In genomic region chr19:42201489-42202289, GRCh38 we compare ENCODE assay signal across 8 cellular contexts. TPM values are rescaled to one million over a fixed set of nuclear protein-coding genes. Genes with fewer than 3 reads are reported as not detected.
DNase-seq lines count a peak whose midpoint lies in the region; ATAC-seq and TF ChIP-seq lines count a peak whose summit lies in the region.

No MANE protein-coding gene starts in this region.

- no peaks in the 10 kb centered on the region for H3K27me3 Mint-ChIP-seq in activated naive CD4-positive, alpha-beta T cell treated with anti-CD3 and anti-CD28 coated beads, Interleukin-2, amount 10 ng/mL, durations not matched to agents 7 days and 5 days
- no peaks in the 10 kb centered on the region for H3K27me3 Mint-ChIP-seq in naive thymus-derived CD8-positive, alpha-beta T cell

- DNase-seq in KG1 (lab: John Stamatoyannopoulos, UW) (peak; percentile 41), NCI-H1417 treated with DMSO at 0.1 percent for 48 hours (lab: John Stamatoyannopoulos, UW) (no peak), hepatic stellate cell (ENCODE audit: low spot score) (no peak), NCI-H2196 (lab: John Stamatoyannopoulos, UW; ENCODE audit: unreplicated experiment) (no peak)
- peak; percentile 70 for DNase-seq in activated naive CD4-positive, alpha-beta T cell treated with anti-CD3 and anti-CD28 coated beads, Interleukin-2, amount 10 ng/mL, durations not matched to agents 7 days and 5 days
- peak in 5 of 10 donors; percentile 16 to 46 (median 35) for DNase-seq in naive thymus-derived CD8-positive, alpha-beta T cell

- H3K36me3 Mint-ChIP-seq in activated naive CD4-positive, alpha-beta T cell treated with anti-CD3 and anti-CD28 coated beads, Interleukin-2, amount 10 ng/mL, durations not matched to agents 7 days and 5 days: peaks cover 75% of the 10 kb centered on the region
- H3K36me3 Mint-ChIP-seq in naive thymus-derived CD8-positive, alpha-beta T cell: peaks cover 0 to 66% (median 8%) of the 10 kb centered on the region in 3 donors

- ATAC-seq in naive thymus-derived CD8-positive, alpha-beta T cell: peak; percentile 13 to 16
- no peak for ATAC-seq in HG02970 (IDR thresholded peaks at IDR 0.05; ENCODE audit: low FRiP score, unreplicated experiment)

- peaks cover 86% of the 10 kb centered on the region for H3K4me1 Mint-ChIP-seq in activated naive CD4-positive, alpha-beta T cell treated with anti-CD3 and anti-CD28 coated beads, Interleukin-2, amount 10 ng/mL, durations not matched to agents 7 days and 5 days
- H3K4me1 Mint-ChIP-seq in naive thymus-derived CD8-positive, alpha-beta T cell: peaks cover 54 to 94% (median 86%) of the 10 kb centered on the region in 4 donors

- CTCF ChIA-PET in activated naive CD4-positive, alpha-beta T cell treated with anti-CD3 and anti-CD28 coated beads, Interleukin-2, amount 10 ng/mL, durations not matched to agents 7 days and 5 days (lab: Charles Lee): interaction anchor here (1.3 to 1.7 kb wide), 5 partner anchors 14 to 93 kb away, joined by 3 to 8 read pairs (median 4); no protein-coding TSS in a partner anchor

- H3K4me3 Mint-ChIP-seq in activated naive CD4-positive, alpha-beta T cell treated with anti-CD3 and anti-CD28 coated beads, Interleukin-2, amount 10 ng/mL, durations not matched to agents 7 days and 5 days: peak overlapping the region; percentile 70
- peak overlapping the region; percentile 75 to 89 (median 84) for H3K4me3 Mint-ChIP-seq in naive thymus-derived CD8-positive, alpha-beta T cell

- peak overlapping the region; percentile 31 for H3K4me3 ChIP-seq in GM12875 (ENCODE audit: low read depth, low read length)

- no peaks in the 10 kb centered on the region for H3K9me3 Mint-ChIP-seq in activated naive CD4-positive, alpha-beta T cell treated with anti-CD3 and anti-CD28 coated beads, Interleukin-2, amount 10 ng/mL, durations not matched to agents 7 days and 5 days
- H3K9me3 Mint-ChIP-seq in naive thymus-derived CD8-positive, alpha-beta T cell: no peaks in the 10 kb centered on the region

- POLR2A ChIA-PET in naive thymus-derived CD8-positive, alpha-beta T cell (lab: Charles Lee): interaction anchor here (1.1 to 6.1 kb wide), 5 partner anchors 13 to 81 kb away, joined by 3 to 62 read pairs (median 3); partner anchors contain the start of genes DEDD2 and POU2F2

- H3K27ac Mint-ChIP-seq in activated naive CD4-positive, alpha-beta T cell treated with anti-CD3 and anti-CD28 coated beads, Interleukin-2, amount 10 ng/mL, durations not matched to agents 7 days and 5 days: peak overlapping the region; percentile 95
- H3K27ac Mint-ChIP-seq in naive thymus-derived CD8-positive, alpha-beta T cell: peak overlapping the region; percentile 88 to 97 (median 92)

- TF ChIP-seq CTCF in GM12875 (IDR thresholded peaks at IDR 0.05; ENCODE audit: borderline replicate concordance, insufficient read depth, low read depth, low read length): no peak

RNA-seq across cellular contexts. Expression of gene DEDD2, which starts 15.8 kb away (rescaled TPM):
- total RNA-seq in naive thymus-derived CD8-positive, alpha-beta T cell: 10 to 100 TPM; 56.5 to 58.7 TPM
- polyA plus RNA-seq in naive thymus-derived CD8-positive, alpha-beta T cell: 100 to 1,000 TPM; 117 to 149 (median 133) TPM

RNA-seq across cellular contexts. Expression of gene ZNF526, which starts 18.4 kb away (rescaled TPM):
- total RNA-seq in naive thymus-derived CD8-positive, alpha-beta T cell: 10 to 100 TPM; 16.6 to 20.1 TPM
- 1 to 10 TPM; 3.9 to 8.1 (median 4.5) TPM for polyA plus RNA-seq in naive thymus-derived CD8-positive, alpha-beta T cell

RNA-seq across cellular contexts. Expression of gene GSK3A, which starts 40.7 kb away (rescaled TPM):
- total RNA-seq in naive thymus-derived CD8-positive, alpha-beta T cell: 10 to 100 TPM; 27.1 to 28.1 TPM
- polyA plus RNA-seq in naive thymus-derived CD8-positive, alpha-beta T cell: 10 to 100 TPM in 2 of 3 donors, 1 to 10 TPM in 1; 9.9 to 19.3 (median 12.8) TPM

RNA-seq across cellular contexts. Expression of gene ERF, which starts 53.2 kb away (rescaled TPM):
- 10 to 100 TPM; 41.0 to 47.3 TPM for total RNA-seq in naive thymus-derived CD8-positive, alpha-beta T cell
- 1 to 10 TPM; 2.8 to 6.2 (median 4.6) TPM for polyA plus RNA-seq in naive thymus-derived CD8-positive, alpha-beta T cell

Comparison
In these comparisons a context has a peak if more than half of its experiments do, and no peak if none do; other contexts are left out.
1. DNase-seq: peak in KG1 (single experiment) and activated naive CD4-positive, alpha-beta T cell treated with anti-CD3 and anti-CD28 coated beads, Interleukin-2, amount 10 ng/mL, durations not matched to agents 7 days and 5 days (single experiment); none in NCI-H1417 treated with DMSO at 0.1 percent for 48 hours (single experiment), hepatic stellate cell (single experiment) and NCI-H2196 (single experiment).